Comparison of ENCODE assay signal across 10 cellular contexts in genomic region chr6:5968817-5969726, GRCh38. TPM values are rescaled to one million over a fixed set of nuclear protein-coding genes. Genes with fewer than 3 reads are reported as not detected.
DNase-seq lines count a peak whose midpoint lies in the region; ATAC-seq, FAIRE-seq and TF ChIP-seq lines count a peak whose summit lies in the region.
"Had no signal": no experiment of that assay in that cellular context is flagged by ENCODE, and none has a peak within 500 bp of the region (broad histone marks: within the 10 kb centered on the region; RNA-seq: fewer than 3 reads in every experiment).

No MANE protein-coding gene starts in this region.

- H4K20me1 ChIP-seq in HepG2 (ENCODE audit: insufficient read depth, low read length) = no peaks in the 10 kb centered on the region

- no peak overlapping the region for H3K9ac ChIP-seq in HepG2 (ENCODE audit: insufficient read depth, low read depth, low read length)

- peaks cover 9% of the 10 kb centered on the region for H3K27me3 Mint-ChIP-seq in activated CD4-positive, alpha-beta memory T cell treated with anti-CD3 and anti-CD28 coated beads, Interleukin-2, amount 10 ng/mL, durations not matched to agents 7 days and 5 days

- TF ChIP-seq RAD21 in HepG2 (CRISPR knock-in tag; IDR thresholded peaks at IDR 0.05) = no peak

- H3K9me3 Mint-ChIP-seq in activated CD4-positive, alpha-beta memory T cell treated with anti-CD3 and anti-CD28 coated beads, Interleukin-2, amount 10 ng/mL, durations not matched to agents 7 days and 5 days = no peaks in the 10 kb centered on the region

- CTCF ChIA-PET in HepG2 (lab: Yijun Ruan, JAX; ENCODE audit: low intra/inter-chr PET ratio, low total read pairs) = no interaction called here
- CTCF ChIA-PET in activated CD4-positive, alpha-beta memory T cell treated with anti-CD3 and anti-CD28 coated beads, Interleukin-2, amount 10 ng/mL, durations not matched to agents 7 days and 5 days (lab: Charles Lee) = no interaction called here

- TF ChIP-seq POLR2A in HepG2 (IDR thresholded peaks at IDR 0.05; ENCODE audit: insufficient read depth in 1 of 2, low read depth in 2 of 2, low read length in 2 of 2) (no peak), suprapubic skin (IDR thresholded peaks at IDR 0.05) (no peak)

- ATAC-seq in HepG2 (peak; percentile 58; the same call in 2 of the 3 replicates), GM19397 (IDR thresholded peaks at IDR 0.05; ENCODE audit: unreplicated experiment) (no peak)
- ATAC-seq: activated CD8-positive, alpha-beta T cell treated with anti-CD3 and anti-CD28 coated beads, Interleukin-2, amount 10 ng/mL, durations not matched to agents 7 days and 5 days had no signal

- DNase-seq in AG20443 (ENCODE audit: low spot score) (peak; percentile 76), Kasumi-1 (lab: John Stamatoyannopoulos, UW) (peak; percentile 27), ascending aorta (ENCODE audit: low spot score in 2 of 2) (peak; percentile 40 to 83), HepG2 (ENCODE audit: low spot score) (no peak), suprapubic skin (ENCODE audit: low spot score in 2 of 2) (no peak), T-helper 9 cell (no peak)
- no peak for DNase-seq in activated CD4-positive, alpha-beta memory T cell treated with anti-CD3 and anti-CD28 coated beads, Interleukin-2, amount 10 ng/mL, durations not matched to agents 7 days and 5 days
- DNase-seq: activated CD8-positive, alpha-beta T cell treated with anti-CD3 and anti-CD28 coated beads, Interleukin-2, amount 10 ng/mL, durations not matched to agents 7 days and 5 days; colonic mucosa had no signal

- no peak for TF ChIP-seq EP300 in HepG2 (IDR thresholded peaks at IDR 0.05; ENCODE audit: low read depth in 2 of 2, low read length in 2 of 2)
- TF ChIP-seq EP300 in HepG2 (CRISPR knock-in tag; IDR thresholded peaks at IDR 0.05; ENCODE audit: borderline replicate concordance) = no peak
- TF ChIP-seq EP300 in suprapubic skin (IDR thresholded peaks at IDR 0.05) = no peak

- BruUV-seq in HepG2 (replicated peaks; lab: Mats Ljungman, UMichigan) = no TSS peak

- H3K4me3 Mint-ChIP-seq in activated CD4-positive, alpha-beta memory T cell treated with anti-CD3 and anti-CD28 coated beads, Interleukin-2, amount 10 ng/mL, durations not matched to agents 7 days and 5 days = no peak overlapping the region
- H3K4me3 Mint-ChIP-seq: activated CD8-positive, alpha-beta T cell treated with anti-CD3 and anti-CD28 coated beads, Interleukin-2, amount 10 ng/mL, durations not matched to agents 7 days and 5 days had no signal

- H3K27me3 ChIP-seq in ascending aorta = no peaks in the 10 kb centered on the region
- peaks cover 0 to under 1% of the 10 kb centered on the region in 2 experiments; a peak in 2 of 5 replicates for H3K27me3 ChIP-seq in HepG2 (ENCODE audit: control insufficient read depth in 1 of 2, insufficient read depth in 2 of 2, low read length in 2 of 2)
- peaks cover 2% of the 10 kb centered on the region for H3K27me3 ChIP-seq in suprapubic skin
- H3K27me3 ChIP-seq: colonic mucosa had no signal

- in situ Hi-C loops in HepG2 (cut with HindIII; ENCODE audit: extremely low pct_ligation_motif_present, low pct_unique_long_range_greater_than_20kb) = no loop called here

- H3K27ac Mint-ChIP-seq in activated CD4-positive, alpha-beta memory T cell treated with anti-CD3 and anti-CD28 coated beads, Interleukin-2, amount 10 ng/mL, durations not matched to agents 7 days and 5 days = no peak overlapping the region
- H3K27ac Mint-ChIP-seq: activated CD8-positive, alpha-beta T cell treated with anti-CD3 and anti-CD28 coated beads, Interleukin-2, amount 10 ng/mL, durations not matched to agents 7 days and 5 days had no signal

- H3K4me3 ChIP-seq in ascending aorta (peak overlapping the region in 1 of 2 donors; percentile 29), HepG2 (replicated peaks in 1 of 3; ENCODE audit: insufficient read depth in 1 of 3, low read depth in 2 of 3, low read length in 3 of 3) (no peak overlapping the region), suprapubic skin (no peak overlapping the region)
- H3K4me3 ChIP-seq: colonic mucosa had no signal

- no peak overlapping the region for H3K4me2 ChIP-seq in HepG2 (ENCODE audit: low read depth, low read length)

- H3K4me1 ChIP-seq in ascending aorta (peaks cover 6 to 15% of the 10 kb centered on the region in 2 donors), HepG2 (ENCODE audit: insufficient read depth, low read length) (no peaks in the 10 kb centered on the region), suprapubic skin (peaks cover 5% of the 10 kb centered on the region)
- H3K4me1 ChIP-seq: colonic mucosa had no signal

- no peaks in the 10 kb centered on the region for H3K36me3 ChIP-seq in ascending aorta
- no peaks in the 10 kb centered on the region for H3K36me3 ChIP-seq in HepG2 (replicated peaks in 1 of 2; ENCODE audit: control insufficient read depth in 1 of 2, insufficient read depth in 2 of 2, low read length in 2 of 2)
- no peaks in the 10 kb centered on the region for H3K36me3 ChIP-seq in suprapubic skin
- H3K36me3 ChIP-seq: colonic mucosa had no signal

- H3K36me3 Mint-ChIP-seq in activated CD4-positive, alpha-beta memory T cell treated with anti-CD3 and anti-CD28 coated beads, Interleukin-2, amount 10 ng/mL, durations not matched to agents 7 days and 5 days (ENCODE audit: low read depth) = no peaks in the 10 kb centered on the region

- FAIRE-seq in HepG2 (lab: Jason Lieb, UNC) = no peak

- 1% methylated on average over 11 of the region's 11 CpGs for WGBS in HepG2 (ENCODE audit: low lambda C conversion rate)
- WGBS in suprapubic skin = 42% methylated on average over 11 of the region's 11 CpGs

- no peaks in the 10 kb centered on the region for H3K79me2 ChIP-seq in HepG2 (ENCODE audit: insufficient read depth, low read length)

- no peaks in the 10 kb centered on the region for H3K4me1 Mint-ChIP-seq in activated CD4-positive, alpha-beta memory T cell treated with anti-CD3 and anti-CD28 coated beads, Interleukin-2, amount 10 ng/mL, durations not matched to agents 7 days and 5 days

- no peaks in the 10 kb centered on the region for H3K9me3 ChIP-seq in ascending aorta
- no peaks in the 10 kb centered on the region for H3K9me3 ChIP-seq in HepG2 (ENCODE audit: low read length)
- no peaks in the 10 kb centered on the region for H3K9me3 ChIP-seq in suprapubic skin
- H3K9me3 ChIP-seq: colonic mucosa had no signal

- TF ChIP-seq CTCF in ascending aorta (IDR thresholded peaks at IDR 0.05) (peak in 1 of 3 experiments; percentile 6), HepG2 (CRISPR knock-in tag; IDR thresholded peaks at IDR 0.05) (no peak), suprapubic skin (IDR thresholded peaks at IDR 0.05) (no peak)

- no peak overlapping the region for H2AFZ ChIP-seq in HepG2 (ENCODE audit: low read length)

- H3K27ac ChIP-seq in ascending aorta (no peak overlapping the region), HepG2 (ENCODE audit: extremely low read length, insufficient read depth, low read length) (no peak overlapping the region), suprapubic skin (no peak overlapping the region)
- H3K27ac ChIP-seq: colonic mucosa had no signal

- POLR2A ChIA-PET in HepG2 (lab: Yijun Ruan, JAX) = no interaction called here
- POLR2A ChIA-PET in activated CD4-positive, alpha-beta memory T cell treated with anti-CD3 and anti-CD28 coated beads, Interleukin-2, amount 10 ng/mL, durations not matched to agents 7 days and 5 days (lab: Charles Lee) = no interaction called here

- intact Hi-C loops in ascending aorta (cut with DNase I) = no loop called here
- intact Hi-C loops in HepG2 (cut with micrococcal nuclease; ENCODE audit: unreplicated experiment) = no loop called here

TF ChIP-seq in HepG2, 621 proteins besides CTCF, POLR2A, EP300 and RAD21 (continues in another document):
- TF ChIP-seq ATAD3A (CRISPR knock-in tag; IDR thresholded peaks at IDR 0.05) = no peak
- no peak for TF ChIP-seq ZUFSP (CRISPR knock-in tag; IDR thresholded peaks at IDR 0.05; ENCODE audit: borderline replicate concordance)

RNA-seq across cellular contexts. Expression of gene NRN1, which starts 37.7 kb away (rescaled TPM):
- total RNA-seq in ascending aorta (40.8 TPM), HepG2 (2016; rRNA removed; fragmentation: Illumina TruSeq; extraction: Trizol) (not detected in 2 replicates), suprapubic skin (10 to 100 TPM in 2 of 4 donors, 1 to 10 TPM in 2; 5.1 to 16.1 (median 8.8) TPM)
- total RNA-seq in HepG2 (2016; cell fraction: cytosol; rRNA removed; fragmentation: Illumina TruSeq; extraction: Trizol; ENCODE audit: low read depth) = not detected in 2 replicates
- not detected in 2 replicates for total RNA-seq in HepG2 (2016; cell fraction: insoluble cytoplasmic fraction; rRNA removed; fragmentation: Illumina TruSeq; extraction: Trizol)
- 0.24 TPM in 1 of 2 replicates, not detected in the other for total RNA-seq in HepG2 (2016; cell fraction: membrane; rRNA removed; fragmentation: Illumina TruSeq; extraction: Trizol)
- not detected in 2 replicates for total RNA-seq in HepG2 (2016; cell fraction: nucleus; rRNA removed; fragmentation: Illumina TruSeq; extraction: Trizol)
- 0.04 and 0.11 TPM in 2 replicates for polyA plus RNA-seq in HepG2 (2011; rRNA removed)
- 0.12 and 0.18 TPM in 2 replicates for polyA plus RNA-seq in HepG2 (2011; cell fraction: cytosol; rRNA removed)
- 0.14 TPM in 1 of 2 replicates, not detected in the other for polyA plus RNA-seq in HepG2 (2011; cell fraction: nucleus; rRNA removed)
- 0.08 and 0.30 TPM in 2 replicates for polyA plus RNA-seq in HepG2 (2012)
- not detected in 2 replicates for polyA plus RNA-seq in HepG2 (2016; cell fraction: cytosol; fragmentation: Illumina TruSeq; extraction: Trizol; ENCODE audit: low read depth)
- not detected in 2 replicates for polyA plus RNA-seq in HepG2 (2016; cell fraction: insoluble cytoplasmic fraction; fragmentation: Illumina TruSeq; extraction: Trizol; ENCODE audit: low read depth)
- polyA plus RNA-seq in HepG2 (2016; cell fraction: membrane; fragmentation: Illumina TruSeq; extraction: Trizol; ENCODE audit: low read depth) = 0.13 TPM in 1 of 2 replicates, not detected in the other
- polyA plus RNA-seq in HepG2 (2016; cell fraction: nucleus; fragmentation: Illumina TruSeq; extraction: Trizol; ENCODE audit: insufficient read depth, low read depth) = not detected in 2 replicates
- polyA minus RNA-seq in HepG2 (2011; rRNA and poly(A)+ RNA removed; ENCODE audit: low replicate concordance) = not detected in 2 replicates
- polyA minus RNA-seq in HepG2 (2011; cell fraction: cytosol; rRNA and poly(A)+ RNA removed) = not detected in 2 replicates
- polyA minus RNA-seq in HepG2 (2011; cell fraction: nucleus; rRNA and poly(A)+ RNA removed) = not detected in 2 replicates
- total RNA-seq in activated CD4-positive, alpha-beta memory T cell treated with anti-CD3 and anti-CD28 coated beads, Interleukin-2, amount 10 ng/mL, durations not matched to agents 7 days and 5 days = 1 to 10 TPM; 3.2 to 4.1 TPM

Comparison
In these comparisons a context has a peak if more than half of its experiments do, and no peak if none do; other contexts are left out.
1. DNase-seq: peak in AG20443 (single experiment), Kasumi-1 (2 of 2) and ascending aorta (2 of 2); none in HepG2 (single experiment), suprapubic skin (0 of 2), T-helper 9 cell (single experiment) and activated CD4-positive, alpha-beta memory T cell treated with anti-CD3 and anti-CD28 coated beads, Interleukin-2, amount 10 ng/mL, durations not matched to agents 7 days and 5 days (single experiment).